ENCODE assay signal across 8 cellular contexts in the genomic region with DNA sequence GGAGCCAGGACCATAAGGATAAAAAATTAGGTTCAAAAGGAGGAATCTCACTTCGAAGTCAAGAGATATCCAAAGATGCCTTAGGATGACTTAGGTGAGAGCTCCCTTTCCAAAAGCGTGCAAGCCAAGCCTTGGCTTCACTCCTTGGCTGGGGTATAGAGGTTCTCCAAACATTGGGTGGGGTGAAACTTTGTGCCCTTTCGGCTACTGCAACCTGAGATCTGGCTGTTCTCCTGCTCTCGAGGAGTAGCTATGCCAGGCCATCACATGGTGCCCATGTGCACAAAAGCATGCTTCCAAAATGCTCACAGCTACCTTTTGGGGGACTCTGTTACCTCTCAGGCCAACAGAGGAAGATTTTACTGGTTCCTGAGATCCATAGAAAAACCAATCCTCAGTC.
"Had no signal": no experiment of that assay in that cellular context is flagged by ENCODE, and none has a peak within 500 bp of the region (broad histone marks: within the 10 kb centered on the region; RNA-seq: fewer than 3 reads in every experiment).

No MANE protein-coding gene starts in this region.

- H3K9ac ChIP-seq: GM23248 had no signal

- H2AFZ ChIP-seq: GM23248 had no signal

- ATAC-seq: K562 had no signal

- H3K27ac ChIP-seq: GM23248, HL-60 had no signal

- DNase-seq: GM23248, GOT3, H7, HCEC 1CT, IMR-90, KG1 had no signal

- H3K4me3 ChIP-seq: GM23248, K562 had no signal

- FAIRE-seq: K562 had no signal
